In genomic region chr2:144201126-144201525, GRCh38 we compare ENCODE assay signal across 22 cellular contexts.
DNase-seq lines count a peak whose midpoint lies in the region; ATAC-seq lines count a peak whose summit lies in the region.
"Had no signal": no experiment of that assay in that cellular context is flagged by ENCODE, and none has a peak within 500 bp of the region (broad histone marks: within the 10 kb centered on the region; RNA-seq: fewer than 3 reads in every experiment).

No MANE protein-coding gene starts in this region.

- intact Hi-C loops in activated naive CD4-positive, alpha-beta T cell treated with anti-CD3 and anti-CD28 coated beads for 36 hours (cut with micrococcal nuclease) = loop anchor here (2.0 kb wide), 1 partner anchor 130 kb away; no protein-coding TSS in a partner anchor

- no peaks in the 10 kb centered on the region for H3K9me3 Mint-ChIP-seq in activated naive CD4-positive, alpha-beta T cell treated with anti-CD3 and anti-CD28 coated beads for 36 hours
- H3K9me3 Mint-ChIP-seq in activated T-cell treated with anti-CD3 and anti-CD28 coated beads, Interleukin-2, amount 50 U/mL, for 72 hours = peaks cover 0 to 2% of the 10 kb centered on the region in 2 donors
- H3K9me3 Mint-ChIP-seq: CD4-positive, alpha-beta T cell had no signal

- H3K36me3 Mint-ChIP-seq in activated naive CD4-positive, alpha-beta T cell treated with anti-CD3 and anti-CD28 coated beads for 36 hours (ENCODE audit: low read depth) = peaks cover 6% of the 10 kb centered on the region
- H3K36me3 Mint-ChIP-seq in activated T-cell treated with anti-CD3 and anti-CD28 coated beads, Interleukin-2, amount 50 U/mL, for 72 hours (ENCODE audit: insufficient read depth in 2 of 2) = peaks cover 7 to 15% of the 10 kb centered on the region in 2 donors
- no peaks in the 10 kb centered on the region for H3K36me3 Mint-ChIP-seq in T-helper 17 cell (ENCODE audit: low read depth)

- DNase-seq in DMS153 treated with DMSO at 0.1 percent for 48 hours (lab: John Stamatoyannopoulos, UW; ENCODE audit: unreplicated experiment) (peak; percentile 18), DMS153 (lab: John Stamatoyannopoulos, UW) (no peak), NCI-H226 (no peak), T-helper 17 cell (no peak)
- no peak for DNase-seq in activated naive CD4-positive, alpha-beta T cell treated with anti-CD3 and anti-CD28 coated beads for 36 hours
- no peak for DNase-seq in activated naive CD4-positive, alpha-beta T cell treated with anti-CD3 and anti-CD28 coated beads, Interleukin-2, amount 50 U/mL, for 16 hours
- peak; percentile 45 to 47 for DNase-seq in activated T-cell treated with anti-CD3 and anti-CD28 coated beads, Interleukin-2, amount 50 U/mL, for 72 hours
- peak; percentile 52 for DNase-seq in stimulated activated CD8-positive, alpha-beta memory T cell treated with anti-CD3 and anti-CD28 coated beads, Interleukin-4, amount 100 ng/mL, for 48 hours
- DNase-seq: activated CD8-positive, alpha-beta memory T cell treated with anti-CD3 and anti-CD28 coated beads for 24 hours; activated effector memory CD4-positive, alpha-beta T cell treated with Interleukin-2 at 50 U/mL for 16 hours; CD4-positive, alpha-beta T cell; colonic mucosa; DMS 273 treated with DMSO at 0.1 percent for 48 hours; endodermal cell; esophagus squamous epithelium; gastrocnemius medialis; hypothalamus; Karpas-422; NCI-H526 treated with DMSO at 0.1 percent for 48 hours; trophoblast cell had no signal

- H3K27me3 Mint-ChIP-seq in activated naive CD4-positive, alpha-beta T cell treated with anti-CD3 and anti-CD28 coated beads for 36 hours (ENCODE audit: low read depth) = no peaks in the 10 kb centered on the region
- no peaks in the 10 kb centered on the region for H3K27me3 Mint-ChIP-seq in activated T-cell treated with anti-CD3 and anti-CD28 coated beads, Interleukin-2, amount 50 U/mL, for 72 hours (ENCODE audit: low read depth)
- no peaks in the 10 kb centered on the region for H3K27me3 Mint-ChIP-seq in T-helper 17 cell
- H3K27me3 Mint-ChIP-seq: CD4-positive, alpha-beta T cell had no signal

- no peaks in the 10 kb centered on the region for H3K9me3 ChIP-seq in T-helper 17 cell (ENCODE audit: control insufficient read depth, low read length, poor library complexity, severe bottlenecking)
- H3K9me3 ChIP-seq: colonic mucosa, esophagus squamous epithelium, gastrocnemius medialis, HAP-1 had no signal

- peaks cover 48% of the 10 kb centered on the region for H3K4me1 Mint-ChIP-seq in activated naive CD4-positive, alpha-beta T cell treated with anti-CD3 and anti-CD28 coated beads for 36 hours (ENCODE audit: low read depth)
- peaks cover 57% of the 10 kb centered on the region for H3K4me1 Mint-ChIP-seq in activated T-cell treated with anti-CD3 and anti-CD28 coated beads, Interleukin-2, amount 50 U/mL, for 72 hours (ENCODE audit: low read depth)
- H3K4me1 Mint-ChIP-seq in T-helper 17 cell = peaks cover 14% of the 10 kb centered on the region
- H3K4me1 Mint-ChIP-seq: endodermal cell had no signal

- ATAC-seq in activated T-cell treated with anti-CD3 and anti-CD28 coated beads, Interleukin-2, amount 50 U/mL, for 72 hours (replicated peaks in 1 of 2) = peak; percentile 83 to 84
- ATAC-seq in T-helper 17 cell = no peak
- ATAC-seq: gastrocnemius medialis, left lobe of liver had no signal

- CTCF ChIA-PET in activated naive CD4-positive, alpha-beta T cell treated with anti-CD3 and anti-CD28 coated beads for 36 hours (lab: Charles Lee) = interaction anchor here (1.0 kb wide), 1 partner anchor 16 kb away, joined by 3 read pairs; no protein-coding TSS in a partner anchor

- no peak overlapping the region for H3K4me3 Mint-ChIP-seq in activated naive CD4-positive, alpha-beta T cell treated with anti-CD3 and anti-CD28 coated beads for 36 hours
- peak overlapping the region; percentile 49 to 81 for H3K4me3 Mint-ChIP-seq in activated T-cell treated with anti-CD3 and anti-CD28 coated beads, Interleukin-2, amount 50 U/mL, for 72 hours
- no peak overlapping the region for H3K4me3 Mint-ChIP-seq in T-helper 17 cell
- H3K4me3 Mint-ChIP-seq: CD4-positive, alpha-beta T cell; endodermal cell had no signal

- peak overlapping the region; percentile 81 for H3K27ac Mint-ChIP-seq in activated naive CD4-positive, alpha-beta T cell treated with anti-CD3 and anti-CD28 coated beads for 36 hours
- H3K27ac Mint-ChIP-seq in activated T-cell treated with anti-CD3 and anti-CD28 coated beads, Interleukin-2, amount 50 U/mL, for 72 hours = peak overlapping the region; percentile 95
- no peak overlapping the region for H3K27ac Mint-ChIP-seq in T-helper 17 cell
- H3K27ac Mint-ChIP-seq: CD4-positive, alpha-beta T cell; endodermal cell had no signal

Comparison
In these comparisons a context has a peak if more than half of its experiments do, and no peak if none do; other contexts are left out.
1. DNase-seq: peak in DMS153 treated with DMSO at 0.1 percent for 48 hours (single experiment), activated T-cell treated with anti-CD3 and anti-CD28 coated beads, Interleukin-2, amount 50 U/mL, for 72 hours (2 of 2) and stimulated activated CD8-positive, alpha-beta memory T cell treated with anti-CD3 and anti-CD28 coated beads, Interleukin-4, amount 100 ng/mL, for 48 hours (single experiment); none in DMS153 (single experiment), activated naive CD4-positive, alpha-beta T cell treated with anti-CD3 and anti-CD28 coated beads for 36 hours (single experiment), activated naive CD4-positive, alpha-beta T cell treated with anti-CD3 and anti-CD28 coated beads, Interleukin-2, amount 50 U/mL, for 16 hours (single experiment), NCI-H226 (single experiment) and T-helper 17 cell (0 of 3).
2. H3K4me3 Mint-ChIP-seq: peak in activated T-cell treated with anti-CD3 and anti-CD28 coated beads, Interleukin-2, amount 50 U/mL, for 72 hours (2 of 2); none in activated naive CD4-positive, alpha-beta T cell treated with anti-CD3 and anti-CD28 coated beads for 36 hours (single experiment) and T-helper 17 cell (single experiment).